In genomic region chr18:74800098-74800497, GRCh38 we compare ENCODE assay signal across 28 cellular contexts.
"Had no signal": no experiment of that assay in that cellular context is flagged by ENCODE, and none has a peak within 500 bp of the region (broad histone marks: within the 10 kb centered on the region; RNA-seq: fewer than 3 reads in every experiment).

No MANE protein-coding gene starts in this region.

- H3K27me3 Mint-ChIP-seq: memory B cell; naive thymus-derived CD8-positive, alpha-beta T cell; stimulated activated naive B cell treated with anti-CD40 and anti-IgM and Interleukin-4, amounts not matched to agents 10 μg/mL and 1 μg/mL and 100 μg/mL, for 72 hours; stimulated activated naive CD8-positive, alpha-beta T cell treated with anti-CD3 and anti-CD28 coated beads, Interleukin-15, Interleukin-2, amounts not matched to agents 100 ng/mL and 50 ng/mL, for 24 hours had no signal

- H3K4me1 ChIP-seq: prostate gland, upper lobe of right lung had no signal

- H3K4me3 Mint-ChIP-seq: memory B cell; naive thymus-derived CD8-positive, alpha-beta T cell; nephron; neural crest cell; stimulated activated naive B cell treated with anti-CD40 and anti-IgM and Interleukin-4, amounts not matched to agents 10 μg/mL and 1 μg/mL and 100 μg/mL, for 72 hours; stimulated activated naive CD8-positive, alpha-beta T cell treated with anti-CD3 and anti-CD28 coated beads, Interleukin-15, Interleukin-2, amounts not matched to agents 100 ng/mL and 50 ng/mL, for 24 hours had no signal

- H3K27me3 ChIP-seq: left lung, pancreas, suprapubic skin, tibial artery, upper lobe of right lung had no signal

- H3K4me3 ChIP-seq: left lung, lung, pancreas, prostate gland, skin epidermis, suprapubic skin, thoracic aorta, tibial artery, upper lobe of right lung had no signal

- H3K27ac Mint-ChIP-seq: memory B cell; naive thymus-derived CD8-positive, alpha-beta T cell; nephron; stimulated activated naive B cell treated with anti-CD40 and anti-IgM and Interleukin-4, amounts not matched to agents 10 μg/mL and 1 μg/mL and 100 μg/mL, for 72 hours; stimulated activated naive CD8-positive, alpha-beta T cell treated with anti-CD3 and anti-CD28 coated beads, Interleukin-15, Interleukin-2, amounts not matched to agents 100 ng/mL and 50 ng/mL, for 24 hours had no signal

- H3K9me3 Mint-ChIP-seq: memory B cell; naive thymus-derived CD8-positive, alpha-beta T cell; nephron; neural crest cell; stimulated activated naive B cell treated with anti-CD40 and anti-IgM and Interleukin-4, amounts not matched to agents 10 μg/mL and 1 μg/mL and 100 μg/mL, for 72 hours; stimulated activated naive CD8-positive, alpha-beta T cell treated with anti-CD3 and anti-CD28 coated beads, Interleukin-15, Interleukin-2, amounts not matched to agents 100 ng/mL and 50 ng/mL, for 24 hours had no signal

- H3K9me3 ChIP-seq: left lung, pancreas, prostate gland, suprapubic skin, thoracic aorta, tibial artery, upper lobe of right lung had no signal

- ATAC-seq: left colon; left lung; naive thymus-derived CD8-positive, alpha-beta T cell; pancreas; right cardiac atrium; sciatic nerve; stimulated activated naive B cell treated with anti-CD40 and anti-IgM and Interleukin-4, amounts not matched to agents 10 μg/mL and 1 μg/mL and 100 μg/mL, for 72 hours; upper lobe of right lung had no signal

- H3K36me3 ChIP-seq: left lung, pancreas, prostate gland, suprapubic skin, thoracic aorta, tibial artery, upper lobe of right lung had no signal

- H3K27ac ChIP-seq: left lung, pancreas, prostate gland, skin epidermis, suprapubic skin, thoracic aorta, tibial artery, upper lobe of right lung had no signal

- DNase-seq: hypothalamus; kidney; left colon; left lung; naive thymus-derived CD8-positive, alpha-beta T cell; nucleus accumbens; pancreas; posterior cingulate gyrus; retina; right cardiac atrium; stimulated activated CD4-positive, alpha-beta T cell treated with anti-CD3 and anti-CD28 coated beads, Interleukin-12 subunit alpha, Interleukin-12 subunit beta, amount 100 ng/mL, for 4 hours; stimulated activated CD4-positive, alpha-beta T cell treated with anti-CD3 and anti-CD28 coated beads, Interleukin-15, amount 100 ng/mL, for 24 hours; stimulated activated CD4-positive, alpha-beta T cell treated with anti-CD3 and anti-CD28 coated beads, Interleukin-2, amount 100 ng/mL, for 24 hours; stimulated activated CD4-positive, alpha-beta T cell treated with anti-CD3 and anti-CD28 coated beads, Interleukin-4, amount 100 ng/mL, for 1 hour; stimulated activated naive B cell treated with anti-CD40 and anti-IgM and Interleukin-4, amounts not matched to agents 10 μg/mL and 1 μg/mL and 100 μg/mL, for 72 hours; tibial artery; trophoblast cell; upper lobe of right lung had no signal
